ENCODE assay signal across 8 cellular contexts in genomic region chr1:243598433-243598832, GRCh38.
DNase-seq lines count a peak whose midpoint lies in the region; ATAC-seq lines count a peak whose summit lies in the region.

No MANE protein-coding gene starts in this region.

- DNase-seq in A172 (ENCODE audit: low spot score) (peak; percentile 83), RPMI7951 (ENCODE audit: low read depth) (peak; percentile 37), dedifferentiated amniotic fluid mesenchymal stem cell (ENCODE audit: extremely low spot score) (peak; percentile 16), NCI-H446 treated with DMSO at 0.1 percent for 48 hours (lab: John Stamatoyannopoulos, UW) (no peak)

- ATAC-seq in GM19463 (IDR thresholded peaks at IDR 0.05; ENCODE audit: unreplicated experiment) (peak; percentile 31), HG03025 (IDR thresholded peaks at IDR 0.05; ENCODE audit: low FRiP score, unreplicated experiment) (no peak), HG03095 (IDR thresholded peaks at IDR 0.05; ENCODE audit: unreplicated experiment) (no peak), HG02870 (IDR thresholded peaks at IDR 0.05; ENCODE audit: unreplicated experiment) (no peak)
